ENCODE assay signal across 9 cellular contexts in the genomic region with DNA sequence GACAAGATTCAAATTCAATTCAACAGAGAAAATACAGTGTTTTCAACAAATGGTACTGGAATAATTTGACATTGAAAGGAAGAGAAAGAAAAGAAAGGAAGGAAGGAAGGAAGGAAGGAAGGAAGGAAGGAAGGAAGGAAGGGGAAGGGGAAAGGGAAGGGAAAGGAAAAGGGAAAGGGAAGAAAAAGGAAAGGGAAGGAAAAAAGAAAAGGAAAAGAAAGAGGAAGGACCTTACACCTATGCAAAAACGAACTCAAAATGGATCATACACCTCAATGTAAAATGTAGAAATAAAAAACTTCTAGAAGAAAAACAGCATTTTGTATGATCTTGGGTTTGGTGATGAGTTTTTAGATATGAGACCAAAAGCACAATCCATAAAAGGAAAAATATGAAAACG. TPM values are rescaled to one million over a fixed set of nuclear protein-coding genes. Genes with fewer than 3 reads are reported as not detected.
"Had no signal": no experiment of that assay in that cellular context is flagged by ENCODE, and none has a peak within 500 bp of the region (broad histone marks: within the 10 kb centered on the region; RNA-seq: fewer than 3 reads in every experiment).

No MANE protein-coding gene starts in this region.

- DNase-seq: GM23248, GOT3, H7, KG1 had no signal

- H3K9me3 Mint-ChIP-seq: IgD-negative memory B cell had no signal

- H3K4me1 Mint-ChIP-seq: IgD-negative memory B cell had no signal

- H3K36me3 ChIP-seq: HAP-1 had no signal

- H2AFZ ChIP-seq: GM23248 had no signal

- H3K4me3 ChIP-seq: GM23248, HAP-1 had no signal

- FAIRE-seq: HTR-8/SVneo had no signal

- H3K9ac ChIP-seq: GM23248 had no signal

- H3K4me1 ChIP-seq: HAP-1 had no signal

- H3K27ac ChIP-seq: GM23248 had no signal

- H3K4me3 Mint-ChIP-seq: IgD-negative memory B cell had no signal

- ATAC-seq: HCT116 had no signal

- H3K27ac Mint-ChIP-seq: IgD-negative memory B cell had no signal

- H3K9me3 ChIP-seq: HAP-1 had no signal

- H3K36me3 Mint-ChIP-seq: IgD-negative memory B cell had no signal

RNA-seq across cellular contexts. Expression of a gene that starts 19.9 kb away (rescaled TPM):
- total RNA-seq: HT-29 had no signal
- polyA plus RNA-seq: IgD-negative memory B cell had no signal
